1 cellular context compared by ENCODE assay signal in genomic region chr2:218138047-218138446, GRCh38.
TF ChIP-seq lines count a peak whose summit lies in the region.

No MANE protein-coding gene starts in this region.

TF ChIP-seq in HCT116, 20 proteins besides CTCF, POLR2A, EP300 and RAD21 (continued from another document):
- TF ChIP-seq TCF7L2 (IDR thresholded peaks at IDR 0.05; ENCODE audit: borderline replicate concordance, extremely low read depth, insufficient read depth, insufficient read length) (no peak), POLR2AphosphoS5 (IDR thresholded peaks at IDR 0.05; ENCODE audit: low read depth, low read length) (no peak), CBX3 (IDR thresholded peaks at IDR 0.05; ENCODE audit: low read depth) (no peak), JUND (IDR thresholded peaks at IDR 0.05) (no peak), EZH2 (IDR thresholded peaks at IDR 0.05) (no peak), SP1 (IDR thresholded peaks at IDR 0.05; ENCODE audit: low read depth) (no peak), ZNF274 (IDR thresholded peaks at IDR 0.05; ENCODE audit: low read depth, low read length) (no peak), FOSL1 (IDR thresholded peaks at IDR 0.05; ENCODE audit: low read depth) (no peak), ELF1 (IDR thresholded peaks at IDR 0.05; ENCODE audit: borderline replicate concordance, low read depth) (no peak), EGR1 (IDR thresholded peaks at IDR 0.05; ENCODE audit: low read depth) (no peak), ZFX (IDR thresholded peaks at IDR 0.05) (no peak), CEBPB (IDR thresholded peaks at IDR 0.05; ENCODE audit: low read depth) (no peak), EZH2phosphoT487 (IDR thresholded peaks at IDR 0.05; ENCODE audit: borderline replicate concordance) (no peak), ATF3 (IDR thresholded peaks at IDR 0.05) (no peak), YY1 (IDR thresholded peaks at IDR 0.05; ENCODE audit: extremely low read depth, insufficient replicate concordance, low read depth, low read length) (no peak), MAX (IDR thresholded peaks at IDR 0.05) (no peak), SRF (IDR thresholded peaks at IDR 0.05; ENCODE audit: low read depth) (no peak)
- TF ChIP-seq, protein P1, sequence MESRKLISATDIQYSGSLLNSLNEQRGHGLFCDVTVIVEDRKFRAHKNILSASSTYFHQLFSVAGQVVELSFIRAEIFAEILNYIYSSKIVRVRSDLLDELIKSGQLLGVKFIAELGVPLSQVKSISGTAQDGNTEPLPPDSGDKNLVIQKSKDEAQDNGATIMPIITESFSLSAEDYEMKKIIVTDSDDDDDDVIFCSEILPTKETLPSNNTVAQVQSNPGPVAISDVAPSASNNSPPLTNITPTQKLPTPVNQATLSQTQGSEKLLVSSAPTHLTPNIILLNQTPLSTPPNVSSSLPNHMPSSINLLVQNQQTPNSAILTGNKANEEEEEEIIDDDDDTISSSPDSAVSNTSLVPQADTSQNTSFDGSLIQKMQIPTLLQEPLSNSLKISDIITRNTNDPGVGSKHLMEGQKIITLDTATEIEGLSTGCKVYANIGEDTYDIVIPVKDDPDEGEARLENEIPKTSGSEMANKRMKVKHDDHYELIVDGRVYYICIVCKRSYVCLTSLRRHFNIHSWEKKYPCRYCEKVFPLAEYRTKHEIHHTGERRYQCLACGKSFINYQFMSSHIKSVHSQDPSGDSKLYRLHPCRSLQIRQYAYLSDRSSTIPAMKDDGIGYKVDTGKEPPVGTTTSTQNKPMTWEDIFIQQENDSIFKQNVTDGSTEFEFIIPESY (IDR thresholded peaks at IDR 0.05; ENCODE audit: extremely low read depth, insufficient replicate concordance, low read length) = no peak
